In the genomic region with DNA sequence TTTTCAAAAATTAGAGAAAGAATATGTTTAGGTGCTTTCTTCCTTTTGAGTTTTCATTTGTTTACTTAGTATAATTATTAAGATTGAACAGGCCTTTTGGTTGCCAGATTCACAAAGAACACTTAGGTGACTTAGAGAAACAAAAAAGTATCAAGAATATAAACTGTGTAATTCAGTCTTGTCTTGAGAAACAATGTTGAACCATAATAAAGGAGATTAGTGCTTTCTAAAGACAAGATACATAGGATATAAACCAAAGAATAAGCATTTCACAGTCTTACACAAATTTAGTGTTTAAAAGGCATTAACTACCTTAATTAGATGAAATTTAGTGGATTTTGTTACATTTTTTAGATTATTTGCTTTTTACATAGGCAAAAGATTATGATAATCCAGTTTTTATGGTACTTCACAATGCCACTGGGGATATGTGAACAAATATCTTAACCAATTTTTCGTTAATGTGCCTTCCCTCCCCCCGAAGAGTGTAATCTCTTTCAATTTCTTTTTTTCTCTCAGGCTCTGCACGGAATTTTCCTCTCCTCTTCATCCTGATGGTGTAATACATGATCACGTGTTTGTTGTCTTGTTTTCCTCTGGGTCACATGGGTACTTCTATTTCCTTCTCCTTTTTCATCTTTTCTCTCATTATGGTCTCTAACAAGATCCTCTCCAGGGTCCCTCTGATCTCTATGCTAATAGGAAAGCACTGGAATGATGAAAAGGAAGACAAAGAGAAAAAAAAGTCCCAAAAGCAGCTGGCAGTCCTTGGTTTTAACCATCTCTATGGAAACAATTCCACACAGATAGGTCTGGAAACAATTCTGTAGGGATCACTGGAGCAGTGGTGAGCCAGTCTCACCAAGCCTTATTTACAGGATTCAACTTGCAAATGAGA, we compare ENCODE assay signal across 8 cellular contexts. TPM values are rescaled to one million over a fixed set of nuclear protein-coding genes. Genes with fewer than 3 reads are reported as not detected.
DNase-seq lines count a peak whose midpoint lies in the region; ATAC-seq, FAIRE-seq and TF ChIP-seq lines count a peak whose summit lies in the region.

No MANE protein-coding gene starts in this region.

- H3K9ac ChIP-seq in SK-N-MC (ENCODE audit: insufficient read length) (peak overlapping the region; percentile 57), endothelial cell of umbilical vein (replicated peaks; ENCODE audit: extremely low read depth, insufficient read depth, low read length) (no peak overlapping the region)

- H3K27ac Mint-ChIP-seq in neural crest cell (ENCODE audit: unreplicated experiment), result peak overlapping the region; percentile 39

- peaks cover 9% of the 10 kb centered on the region for H3K36me3 Mint-ChIP-seq in neural crest cell (ENCODE audit: low read depth)

- H3K27ac ChIP-seq in C4-2B (peak overlapping the region; percentile 37; the same call in 1 of the 2 replicates), SK-N-MC (peak overlapping the region; percentile 97), endothelial cell of umbilical vein (ENCODE audit: insufficient read depth, low read depth, low read length) (no peak overlapping the region)

- H3K27me3 Mint-ChIP-seq in neural crest cell (ENCODE audit: low read depth), result peaks cover 8% of the 10 kb centered on the region

- no peak for TF ChIP-seq POLR2A in endothelial cell of umbilical vein (IDR thresholded peaks at IDR 0.05; ENCODE audit: low read depth, low read length)

- no peak for FAIRE-seq in endothelial cell of umbilical vein (lab: Jason Lieb, UNC)

- H3K4me1 Mint-ChIP-seq in neural crest cell, result peaks cover 25% of the 10 kb centered on the region

- peaks cover 13% of the 10 kb centered on the region for H3K79me2 ChIP-seq in endothelial cell of umbilical vein (ENCODE audit: control insufficient read depth, insufficient read depth, low read length)

- BruUV-seq in endothelial cell of umbilical vein (replicated peaks; lab: Mats Ljungman, UMichigan), result no TSS peak

- POLR2A ChIA-PET in endothelial cell of umbilical vein (lab: Charles Lee), result no interaction called here

- H3K36me3 ChIP-seq in SK-N-MC (ENCODE audit: insufficient read depth, low read length) (no peaks in the 10 kb centered on the region), endothelial cell of umbilical vein (ENCODE audit: control insufficient read depth in 2 of 2, extremely low read depth in 1 of 2, insufficient read depth in 2 of 2, low read length in 2 of 2) (no peaks in the 10 kb centered on the region)

- no peak for ATAC-seq in GM18519 (IDR thresholded peaks at IDR 0.05; ENCODE audit: low FRiP score, unreplicated experiment)
- ATAC-seq in GM19023 (IDR thresholded peaks at IDR 0.05; ENCODE audit: unreplicated experiment), result no peak
- ATAC-seq in HG03139 (IDR thresholded peaks at IDR 0.05; ENCODE audit: unreplicated experiment), result no peak

- CTCF ChIA-PET in endothelial cell of umbilical vein (lab: Charles Lee), result no interaction called here

- no peaks in the 10 kb centered on the region for H4K20me1 ChIP-seq in endothelial cell of umbilical vein (replicated peaks; ENCODE audit: control insufficient read depth, extremely low read depth, insufficient read depth, low read length)

- peak overlapping the region; percentile 73 for H3K4me3 ChIP-seq in SK-N-MC
- no peak overlapping the region for H3K4me3 ChIP-seq in endothelial cell of umbilical vein (replicated peaks in 1 of 3; ENCODE audit: insufficient read depth in 1 of 3, low read depth in 1 of 3, low read length in 3 of 3)

- intact Hi-C loops in endothelial cell of umbilical vein (cut with micrococcal nuclease), result no loop called here

- H3K9me3 ChIP-seq in SK-N-MC (ENCODE audit: low read depth, low read length) (no peaks in the 10 kb centered on the region), endothelial cell of umbilical vein (replicated peaks; ENCODE audit: control insufficient read depth, insufficient read depth, low read length) (no peaks in the 10 kb centered on the region)

- H2AFZ ChIP-seq in endothelial cell of umbilical vein (ENCODE audit: low read depth, low read length), result peak overlapping the region; percentile 18

- H3K9me1 ChIP-seq in endothelial cell of umbilical vein (replicated peaks; ENCODE audit: control insufficient read depth, extremely low read depth, insufficient read depth, low read length), result no peaks in the 10 kb centered on the region

- no peaks in the 10 kb centered on the region for H3K4me1 ChIP-seq in endothelial cell of umbilical vein (ENCODE audit: control insufficient read depth, extremely low read depth, insufficient read depth, low read length)

- dilution Hi-C loops in endothelial cell of umbilical vein (cut with MboI; ENCODE audit: extremely low pct_ligation_motif_present, low sequenced_read_pairs), result no loop called here

- H3K4me2 ChIP-seq in endothelial cell of umbilical vein (ENCODE audit: insufficient read depth, low read length), result no peak overlapping the region

- peak; percentile 33 for DNase-seq in HT-29 (ENCODE audit: low spot score)
- DNase-seq in SK-N-MC (ENCODE audit: low read depth, low spot score), result no peak
- peak; percentile 28 for DNase-seq in endothelial cell of umbilical vein (ENCODE audit: low read depth, low spot score)
- DNase-seq in neural crest cell (ENCODE audit: low read depth, low spot score), result no peak

- H3K27me3 ChIP-seq in endothelial cell of umbilical vein (ENCODE audit: control insufficient read depth in 2 of 2, insufficient read depth in 2 of 2, low read length in 2 of 2), result no peaks in the 10 kb centered on the region

- no peaks in the 10 kb centered on the region for H3K9me3 Mint-ChIP-seq in neural crest cell

- H3K4me3 Mint-ChIP-seq in neural crest cell, result peak overlapping the region; percentile 62

- TF ChIP-seq CTCF in C4-2B (conservative IDR thresholded peaks at IDR 0.05) (no peak), endothelial cell of umbilical vein (IDR thresholded peaks at IDR 0.05; ENCODE audit: extremely low read depth in 1 of 2, insufficient read depth in 1 of 2, low read depth in 1 of 2, low read length in 2 of 2) (no peak), neural crest cell (conservative IDR thresholded peaks at IDR 0.05) (no peak)

TF ChIP-seq in endothelial cell of umbilical vein, 7 proteins besides CTCF, POLR2A, EP300 and RAD21:
- TF ChIP-seq POLR2AphosphoS5 (IDR thresholded peaks at IDR 0.05; ENCODE audit: insufficient read depth, low read depth, low read length), result no peak
- TF ChIP-seq, protein P1, sequence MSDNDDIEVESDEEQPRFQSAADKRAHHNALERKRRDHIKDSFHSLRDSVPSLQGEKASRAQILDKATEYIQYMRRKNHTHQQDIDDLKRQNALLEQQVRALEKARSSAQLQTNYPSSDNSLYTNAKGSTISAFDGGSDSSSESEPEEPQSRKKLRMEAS (IDR thresholded peaks at IDR 0.05; ENCODE audit: insufficient read depth, insufficient read length), result no peak
- TF ChIP-seq MYC (IDR thresholded peaks at IDR 0.05; ENCODE audit: low read depth, low read length), result no peak
- TF ChIP-seq FOS (IDR thresholded peaks at IDR 0.05; ENCODE audit: borderline replicate concordance, insufficient read depth, low read length), result no peak
- TF ChIP-seq EZH2 (IDR thresholded peaks at IDR 0.05; ENCODE audit: borderline replicate concordance, low read depth, low read length, severe bottlenecking), result no peak

RNA-seq across cellular contexts. Expression of a gene that starts 3.7 kb away (rescaled TPM):
- total RNA-seq in HT-29 (2014; rRNA removed; shearing (Covaris generic)), result 17.6 and 18.8 TPM in 2 replicates
- total RNA-seq in endothelial cell of umbilical vein (146 and 151 TPM in 2 replicates), neural crest cell (238 and 250 TPM in 2 replicates)
- polyA plus RNA-seq in endothelial cell of umbilical vein, result 17.9 and 34.0 TPM in 2 replicates
- polyA plus RNA-seq in endothelial cell of umbilical vein (2011; cell fraction: cytosol; rRNA removed), result 68.6 and 77.2 TPM in 2 replicates
- 77.6 and 122 TPM in 2 replicates for polyA plus RNA-seq in endothelial cell of umbilical vein (2011; cell fraction: nucleus; rRNA removed)
- polyA plus RNA-seq in endothelial cell of umbilical vein (2012), result 196 and 267 TPM in 2 replicates
- 46.0 and 51.1 TPM in 2 replicates for polyA minus RNA-seq in endothelial cell of umbilical vein
- 42.5 TPM for polyA minus RNA-seq in endothelial cell of umbilical vein (2011; cell fraction: cytosol; rRNA and poly(A)+ RNA removed)
- 35.3 and 57.3 TPM in 2 replicates for polyA minus RNA-seq in endothelial cell of umbilical vein (2011; cell fraction: nucleus; rRNA and poly(A)+ RNA removed)

RNA-seq across cellular contexts. Expression of a gene that starts 4.6 kb away (rescaled TPM):
- 2.3 and 3.6 TPM in 2 replicates for total RNA-seq in HT-29 (2014; rRNA removed; shearing (Covaris generic))
- 3.6 and 5.1 TPM in 2 replicates for total RNA-seq in endothelial cell of umbilical vein
- 0.94 and 1.5 TPM in 2 replicates for polyA plus RNA-seq in endothelial cell of umbilical vein
- 1.2 and 1.6 TPM in 2 replicates for polyA plus RNA-seq in endothelial cell of umbilical vein (2011; cell fraction: cytosol; rRNA removed)
- 4.8 and 5.1 TPM in 2 replicates for polyA plus RNA-seq in endothelial cell of umbilical vein (2011; cell fraction: nucleus; rRNA removed)
- polyA plus RNA-seq in endothelial cell of umbilical vein (2012), result 4.3 and 4.7 TPM in 2 replicates
- polyA minus RNA-seq in endothelial cell of umbilical vein, result 2.3 and 2.5 TPM in 2 replicates
- polyA minus RNA-seq in endothelial cell of umbilical vein (2011; cell fraction: cytosol; rRNA and poly(A)+ RNA removed), result not detected
- polyA minus RNA-seq in endothelial cell of umbilical vein (2011; cell fraction: nucleus; rRNA and poly(A)+ RNA removed), result 2.5 and 4.9 TPM in 2 replicates
- 5.0 TPM in 2 replicates for total RNA-seq in neural crest cell

Comparison
In these comparisons a context has a peak if more than half of its experiments do, and no peak if none do; other contexts are left out.
1. DNase-seq: peak in HT-29 (single experiment) and endothelial cell of umbilical vein (single experiment); none in SK-N-MC (single experiment) and neural crest cell (single experiment).